In genomic region chr2:240851078-240851861, GRCh38 we compare ENCODE assay signal across 10 cellular contexts. TPM values are rescaled to one million over a fixed set of nuclear protein-coding genes. Genes with fewer than 3 reads are reported as not detected.
A peak's percentile ranks its signal among the peaks of the same experiment; 100 is the strongest.
DNase-seq lines count a peak whose midpoint lies in the region; FAIRE-seq and TF ChIP-seq lines count a peak whose summit lies in the region.
"Had no signal": no experiment of that assay in that cellular context is flagged by ENCODE, and none has a peak within 500 bp of the region (broad histone marks: within the 10 kb centered on the region; RNA-seq: fewer than 3 reads in every experiment).

No MANE protein-coding gene starts in this region.

- H3K4me3 ChIP-seq in cardiac muscle cell, result no peak overlapping the region

- H3K27me3 Mint-ChIP-seq in progenitor cell of endocrine pancreas, result peaks cover 7% of the 10 kb centered on the region

- no peaks in the 10 kb centered on the region for H3K36me3 Mint-ChIP-seq in progenitor cell of endocrine pancreas (ENCODE audit: insufficient read depth)

- FAIRE-seq in urothelium cell line (lab: Jason Lieb, UNC), result peak; percentile 62
- FAIRE-seq: A204.1 had no signal

- TF ChIP-seq CTCF in cardiac muscle cell (IDR thresholded peaks at IDR 0.05; ENCODE audit: low read depth, low read length) (peak; percentile 90), progenitor cell of endocrine pancreas (IDR thresholded peaks at IDR 0.05; ENCODE audit: unreplicated experiment) (peak; percentile 96)

- H3K27ac ChIP-seq in cardiac muscle cell, result no peak overlapping the region

- peak; percentile 62 for DNase-seq in DMS79 treated with DMSO at 0.1 percent for 48 hours (lab: John Stamatoyannopoulos, UW)
- no peak for DNase-seq in DMS79 (lab: John Stamatoyannopoulos, UW)
- peak; percentile 38 for DNase-seq in NCI-H1105 (lab: John Stamatoyannopoulos, UW)
- peak; percentile 61 to 76 for DNase-seq in SW 1271 (lab: John Stamatoyannopoulos, UW)
- DNase-seq in activated naive CD8-positive, alpha-beta T cell treated with anti-CD3 and anti-CD28 coated beads, Interleukin-2, amount 50 U/mL, for 16 hours (ENCODE audit: low read depth, low spot score), result peak; percentile 69
- DNase-seq in cardiac muscle cell (ENCODE audit: low read depth in 1 of 2, low spot score in 1 of 2), result peak; percentile 83 to 85
- DNase-seq in progenitor cell of endocrine pancreas (ENCODE audit: low spot score, unreplicated experiment), result peak; percentile 88
- DNase-seq in urothelium cell line (ENCODE audit: low spot score), result peak; percentile 87

- no peaks in the 10 kb centered on the region for H3K27me3 ChIP-seq in cardiac muscle cell

- no peaks in the 10 kb centered on the region for H3K9me3 ChIP-seq in cardiac muscle cell (ENCODE audit: low read depth)

- H3K4me3 Mint-ChIP-seq in progenitor cell of endocrine pancreas (ENCODE audit: low read depth), result no peak overlapping the region

- peaks cover 4% of the 10 kb centered on the region for H3K9me3 Mint-ChIP-seq in progenitor cell of endocrine pancreas (ENCODE audit: low read depth)

- H3K4me1 ChIP-seq in cardiac muscle cell (ENCODE audit: low read depth), result no peaks in the 10 kb centered on the region

- H3K36me3 ChIP-seq in cardiac muscle cell, result no peaks in the 10 kb centered on the region

- no peak overlapping the region for H3K27ac Mint-ChIP-seq in progenitor cell of endocrine pancreas

- H3K4me1 Mint-ChIP-seq in progenitor cell of endocrine pancreas (ENCODE audit: low read depth), result no peaks in the 10 kb centered on the region

RNA-seq across cellular contexts. Expression of gene AGXT, which starts 17.4 kb away (rescaled TPM):
- total RNA-seq in cardiac muscle cell (0.06 and 0.67 TPM in 2 replicates), progenitor cell of endocrine pancreas (1.0 and 1.2 TPM in 2 replicates)
- polyA plus RNA-seq in cardiac muscle cell, result 0.75 and 0.99 TPM in 2 replicates
- total RNA-seq: skeletal muscle tissue had no signal

RNA-seq across cellular contexts. Expression of gene KIF1A, which starts 31.3 kb away (rescaled TPM):
- total RNA-seq in cardiac muscle cell, result 8.0 and 14.1 TPM in 2 replicates
- 4.3 and 6.3 TPM in 2 replicates for polyA plus RNA-seq in cardiac muscle cell
- 132 and 140 TPM in 2 replicates for total RNA-seq in progenitor cell of endocrine pancreas

RNA-seq across cellular contexts. Expression of gene MAB21L4, which starts 44.7 kb away (rescaled TPM):
- 0.07 TPM in 1 of 2 replicates, not detected in the other for total RNA-seq in cardiac muscle cell
- polyA plus RNA-seq in cardiac muscle cell, result not detected in 2 replicates
- 9.7 and 12.5 TPM in 2 replicates for total RNA-seq in progenitor cell of endocrine pancreas
- total RNA-seq: skeletal muscle tissue had no signal

RNA-seq across cellular contexts. Expression of gene CROCC2, which starts 54.9 kb away (rescaled TPM):
- total RNA-seq in cardiac muscle cell (not detected in 2 replicates), progenitor cell of endocrine pancreas (0.36 and 0.40 TPM in 2 replicates)
- not detected in 2 replicates for polyA plus RNA-seq in cardiac muscle cell
